8 cellular contexts compared by ENCODE assay signal in the genomic region with DNA sequence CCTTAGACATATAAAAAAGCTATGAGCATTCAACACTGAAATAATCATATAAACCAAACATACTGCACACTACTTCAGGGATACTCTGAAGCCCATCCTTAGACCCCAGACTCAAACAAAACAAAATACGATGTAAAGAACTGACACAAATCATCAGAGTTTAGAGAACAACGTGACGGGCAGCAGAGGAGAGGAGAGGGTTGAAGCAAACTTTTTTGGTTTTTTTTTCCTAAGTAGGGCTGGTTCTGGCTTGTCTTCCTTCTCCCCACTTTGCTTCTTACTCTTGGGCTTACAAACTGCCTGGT. TPM values are rescaled to one million over a fixed set of nuclear protein-coding genes. Genes with fewer than 3 reads are reported as not detected.
DNase-seq lines count a peak whose midpoint lies in the region; ATAC-seq and TF ChIP-seq lines count a peak whose summit lies in the region.

No MANE protein-coding gene starts in this region.

- H3K4me2 ChIP-seq in mesenchymal stem cell (ENCODE audit: low read length, poor library complexity, severe bottlenecking): peak overlapping the region; percentile 86

- peak overlapping the region; percentile 62 for H2AFZ ChIP-seq in mesenchymal stem cell (ENCODE audit: low read depth, low read length)

- peak overlapping the region; percentile 86 to 93 (median 90) for H3K4me3 Mint-ChIP-seq in brain

- no peak overlapping the region for H2BK15ac ChIP-seq in mesenchymal stem cell (ENCODE audit: low read depth, poor library complexity, severe bottlenecking)

- H4K91ac ChIP-seq in mesenchymal stem cell (ENCODE audit: low read length): peak overlapping the region; percentile 93

- H3K36me3 ChIP-seq in heart right ventricle: no peaks in the 10 kb centered on the region
- no peaks in the 10 kb centered on the region for H3K36me3 ChIP-seq in mesenchymal stem cell (ENCODE audit: control insufficient read depth in 1 of 2, insufficient read depth in 2 of 2, low read depth in 1 of 2, low read length in 2 of 2)
- no peaks in the 10 kb centered on the region for H3K36me3 ChIP-seq in uterus

- H3K4me1 ChIP-seq in heart right ventricle (peaks cover 0 to 36% (median 25%) of the 10 kb centered on the region in 9 donors), mesenchymal stem cell (ENCODE audit: control insufficient read depth, insufficient read depth, low read depth, low read length) (peaks cover 4% of the 10 kb centered on the region), uterus (no peaks in the 10 kb centered on the region)

- H3K14ac ChIP-seq in mesenchymal stem cell (ENCODE audit: low read length in 2 of 2): peak overlapping the region in 1 of 2 experiments; percentile 61

- TF ChIP-seq POLR2A in uterus (IDR thresholded peaks at IDR 0.05) (no peak), GM18505 (IDR thresholded peaks at IDR 0.05; ENCODE audit: borderline replicate concordance, extremely low read depth, insufficient read depth, insufficient read length) (no peak)

- H3K27ac ChIP-seq in heart right ventricle: peak overlapping the region; percentile 92 to 99 (median 97)
- peak overlapping the region; percentile 80 for H3K27ac ChIP-seq in mesenchymal stem cell (ENCODE audit: low read length, poor library complexity, severe bottlenecking)
- peak overlapping the region; percentile 97 to 98 for H3K27ac ChIP-seq in uterus

- H2BK5ac ChIP-seq in mesenchymal stem cell (ENCODE audit: low read depth, low read length, poor library complexity, severe bottlenecking): peak overlapping the region; percentile 61

- no peaks in the 10 kb centered on the region for H3K27me3 ChIP-seq in heart right ventricle
- no peaks in the 10 kb centered on the region for H3K27me3 ChIP-seq in mesenchymal stem cell (ENCODE audit: control insufficient read depth in 1 of 2, insufficient read depth in 1 of 2, low read length in 2 of 2)
- H3K27me3 ChIP-seq in uterus: no peaks in the 10 kb centered on the region

- peaks cover 4% of the 10 kb centered on the region for H3K36me3 Mint-ChIP-seq in brain

- no peak overlapping the region for H2BK12ac ChIP-seq in mesenchymal stem cell (ENCODE audit: low read length in 2 of 2)

- no peaks in the 10 kb centered on the region for H3K79me1 ChIP-seq in mesenchymal stem cell (replicated peaks; ENCODE audit: low read length, poor library complexity, severe bottlenecking)

- ATAC-seq in heart right ventricle: no peak
- ATAC-seq in Right ventricle myocardium superior (ENCODE audit: poor library complexity): no peak
- no peak for ATAC-seq in GM18505 (IDR thresholded peaks at IDR 0.05; ENCODE audit: unreplicated experiment)

- H3K27ac Mint-ChIP-seq in brain: peak overlapping the region; percentile 98 to 100 (median 99)

- H3K4me3 ChIP-seq in heart right ventricle: peak overlapping the region; percentile 62 to 88 (median 75)
- H3K4me3 ChIP-seq in mesenchymal stem cell (ENCODE audit: insufficient read depth in 1 of 2, low read depth in 1 of 2, low read length in 2 of 2): peak overlapping the region; percentile 59 to 75
- H3K4me3 ChIP-seq in uterus: peak overlapping the region; percentile 57 to 80

- no peak overlapping the region for H2BK120ac ChIP-seq in mesenchymal stem cell (ENCODE audit: low read depth, low read length)

- H3K27me3 Mint-ChIP-seq in brain: no peaks in the 10 kb centered on the region

- no peaks in the 10 kb centered on the region for H3K9me3 ChIP-seq in heart right ventricle
- no peaks in the 10 kb centered on the region for H3K9me3 ChIP-seq in mesenchymal stem cell (ENCODE audit: control insufficient read depth, low read length)
- H3K9me3 ChIP-seq in uterus: no peaks in the 10 kb centered on the region

- intact Hi-C loops in heart right ventricle (cut with DNase I): loop anchor here in 1 of 10 donors (10.0 kb wide), 1 partner anchor 143 kb away; no protein-coding TSS in a partner anchor
- intact Hi-C loops in Right ventricle myocardium superior (cut with DNase I): no loop called here
- intact Hi-C loops in uterus (cut with DNase I; ENCODE audit: low total_unique reads): no loop called here

- H3K4ac ChIP-seq in mesenchymal stem cell (ENCODE audit: low read depth in 1 of 2, low read length in 2 of 2): peak overlapping the region; percentile 87 to 88

- no peaks in the 10 kb centered on the region for H3K9me3 Mint-ChIP-seq in brain

- peak overlapping the region; percentile 98 for H3K9ac ChIP-seq in mesenchymal stem cell (ENCODE audit: low read length)

- no peak for DNase-seq in heart right ventricle
- DNase-seq in Right ventricle myocardium superior: no peak
- DNase-seq in mesenchymal stem cell: no peak
- no peak for DNase-seq in uterus
- no peak for DNase-seq in activated CD8-positive, alpha-beta memory T cell treated with anti-CD3 and anti-CD28 coated beads, Interleukin-2, amount 50 U/mL, for 48 hours
- DNase-seq in NCI-H146 (lab: John Stamatoyannopoulos, UW): no peak

- H4K8ac ChIP-seq in mesenchymal stem cell (ENCODE audit: low read length): peak overlapping the region; percentile 25

- peak overlapping the region; percentile 62 to 87 for H3K18ac ChIP-seq in mesenchymal stem cell (ENCODE audit: low read depth in 1 of 2, low read length in 2 of 2)

- H3K4me1 Mint-ChIP-seq in brain: peaks cover 92% of the 10 kb centered on the region

- 1 to 3% methylated on average over 3 of the region's 3 CpGs for WGBS in heart right ventricle, 2 donors
- no CpG with 5 or more reads among the region's 3 CpGs for WGBS in mesenchymal stem cell

- TF ChIP-seq CTCF in heart right ventricle (IDR thresholded peaks at IDR 0.05) (no peak), brain (conservative IDR thresholded peaks at IDR 0.05) (no peak), uterus (IDR thresholded peaks at IDR 0.05) (no peak)

- H2AK5ac ChIP-seq in mesenchymal stem cell (ENCODE audit: low read length, severe bottlenecking): no peak overlapping the region

- H3K23ac ChIP-seq in mesenchymal stem cell (ENCODE audit: low read length in 2 of 2): no peak overlapping the region

RNA-seq across cellular contexts. Expression of a gene that starts 34.7 kb away (rescaled TPM):
- total RNA-seq in heart right ventricle (1 to 10 TPM in 4 of 10 donors, under 1 TPM in 5, not detected in 1; 0.52 to 2.3 (median 0.83) TPM), Right ventricle myocardium superior (0.38 TPM), uterus (1 to 10 TPM in 1 of 4 donors, not detected in 3; 7.0 TPM)
- polyA plus RNA-seq in heart right ventricle (1 to 10 TPM in 1 of 2 donors, under 1 TPM in 1; 0.29 to 2.0 TPM), brain (ENCODE audit: insufficient read depth, low read depth, low replicate concordance) (151 TPM)
- polyA plus RNA-seq in mesenchymal stem cell (2013, experiment 1 of 2): 0.54 TPM
- polyA plus RNA-seq in mesenchymal stem cell (2013, experiment 2 of 2): 0.52 TPM
